24 cellular contexts compared by ENCODE assay signal in the genomic region with DNA sequence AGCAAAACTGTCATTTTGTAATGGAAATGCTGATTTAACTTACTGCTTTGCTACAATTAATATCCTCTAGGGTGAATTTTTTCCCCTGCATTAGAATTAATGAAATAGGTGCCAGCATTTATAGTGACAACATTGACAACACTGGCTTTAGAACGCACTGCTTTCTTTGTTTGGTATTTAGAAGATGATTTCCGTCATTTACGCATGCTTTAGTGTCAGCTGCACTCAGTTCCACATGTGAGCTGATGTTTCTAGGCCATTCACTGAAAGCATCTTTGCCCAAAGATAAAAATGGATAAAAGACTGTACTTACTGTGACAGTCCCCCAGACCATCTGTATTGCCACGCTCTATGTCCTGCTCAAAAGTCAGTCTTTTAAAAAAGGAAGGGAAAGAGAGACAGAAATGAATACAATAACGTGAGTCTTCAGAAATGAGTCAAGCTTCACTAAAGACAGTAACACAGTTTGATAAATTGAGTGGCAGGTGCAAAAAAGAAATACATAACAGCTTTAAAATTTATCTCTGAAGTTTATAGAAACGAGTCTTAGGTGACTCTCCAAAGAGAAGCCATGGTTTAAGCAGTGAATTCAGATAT.
DNase-seq lines count a peak whose midpoint lies in the region; ATAC-seq and TF ChIP-seq lines count a peak whose summit lies in the region.
"Had no signal": no experiment of that assay in that cellular context is flagged by ENCODE, and none has a peak within 500 bp of the region (broad histone marks: within the 10 kb centered on the region; RNA-seq: fewer than 3 reads in every experiment).

No MANE protein-coding gene starts in this region.

- H3K4me1 ChIP-seq in HAP-1 = no peaks in the 10 kb centered on the region
- H3K4me1 ChIP-seq: A549, ascending aorta, pancreas, right lobe of liver had no signal

- peaks cover 91% of the 10 kb centered on the region for H3K36me3 ChIP-seq in HAP-1 (replicated peaks)
- H3K36me3 ChIP-seq: right lobe of liver had no signal

- ATAC-seq in GM19395 (IDR thresholded peaks at IDR 0.05; ENCODE audit: unreplicated experiment) (peak; percentile 97), HG02852 (IDR thresholded peaks at IDR 0.05; ENCODE audit: unreplicated experiment) (peak; percentile 89), HG03575 (IDR thresholded peaks at IDR 0.05; ENCODE audit: extremely low read depth, insufficient number of reproducible peaks, low FRiP score, unreplicated experiment) (peak; percentile 79)
- no peak for ATAC-seq in stimulated activated naive CD8-positive, alpha-beta T cell treated with anti-CD3 and anti-CD28 coated beads, Interleukin-15, Interleukin-2, amounts not matched to agents 100 U/mL and 50 U/mL, for 24 hours
- ATAC-seq: A549; effector memory CD8-positive, alpha-beta T cell; K562; pancreas; right lobe of liver had no signal

- in situ Hi-C loops in HAP-1 (cut with MboI; ENCODE audit: low sequenced_read_pairs) = no loop called here

- H3K27me3 ChIP-seq in HAP-1 (ENCODE audit: low read depth) = no peaks in the 10 kb centered on the region
- H3K27me3 ChIP-seq: ascending aorta, pancreas, right lobe of liver had no signal

- TF ChIP-seq CTCF in GM10248 (IDR thresholded peaks at IDR 0.05; ENCODE audit: control extremely low read depth, extremely low read depth, low read depth, missing control alignments) = no peak

- CTCF ChIA-PET in GM10248 (lab: Yijun Ruan, JAX) = interaction anchor here (1.2 kb wide), 1 partner anchor 11 kb away, joined by 5 read pairs; no protein-coding TSS in a partner anchor

- H3K9me3 ChIP-seq in HAP-1 = no peaks in the 10 kb centered on the region
- H3K9me3 ChIP-seq: pancreas had no signal

- no peak overlapping the region for H3K4me3 ChIP-seq in HAP-1
- H3K4me3 ChIP-seq: A549, ascending aorta, K562, lung, pancreas, right lobe of liver had no signal

- peak; percentile 12 for DNase-seq in GM10248 (ENCODE audit: extremely low spot score)
- no peak for DNase-seq in stimulated activated naive CD8-positive, alpha-beta T cell treated with anti-CD3 and anti-CD28 coated beads, Interleukin-15, Interleukin-2, amounts not matched to agents 100 U/mL and 50 U/mL, for 24 hours
- no peak for DNase-seq in DMS153 treated with DMSO at 0.1 percent for 48 hours (lab: John Stamatoyannopoulos, UW; ENCODE audit: unreplicated experiment)
- DNase-seq in DMS114 treated with DMSO at 0.1 percent for 48 hours (lab: John Stamatoyannopoulos, UW; ENCODE audit: unreplicated experiment) = no peak
- DNase-seq in HAP-1 (ENCODE audit: low spot score in 2 of 2) = no peak
- DNase-seq: activated CD4-positive, alpha-beta T cell treated with anti-CD3 and anti-CD28 coated beads, Interleukin-2, amount 50 U/mL, for 4 hours; activated naive CD4-positive, alpha-beta T cell treated with anti-CD3 and anti-CD28 coated beads for 36 hours; DMS 273 treated with DMSO at 0.1 percent for 48 hours; effector memory CD8-positive, alpha-beta T cell; islet precursor cell; NCI-H2029; NCI-H446 treated with DMSO at 0.1 percent for 48 hours; pancreas; right lobe of liver; SHP77; stimulated activated naive CD4-positive, alpha-beta T cell; trophoblast cell had no signal

- POLR2A ChIA-PET in GM10248 (lab: Yijun Ruan, JAX) = no interaction called here
